Comparison of ENCODE assay signal across 1 cellular context in genomic region chr7:106660862-106661720, GRCh38.
A peak's percentile ranks its signal among the peaks of the same experiment; 100 is the strongest.
TF ChIP-seq lines count a peak whose summit lies in the region.

Gene CCDC71L (minus strand): TSS chr7:106661158. CDS start chr7:106660896, 262 bp downstream.

TF ChIP-seq in SK-N-SH treated with all-trans-retinoic acid at 6 μM for 48 hours, 23 proteins besides CTCF, POLR2A, EP300 and RAD21 (continued from another document):
- TF ChIP-seq CSRNP3 (CRISPR knock-in tag; IDR thresholded peaks at IDR 0.05): 0 out of 2 replicates have a peak, but pooled peaks have one; percentile 42
- no peak for TF ChIP-seq ZNF8 (CRISPR knock-in tag; IDR thresholded peaks at IDR 0.05)
- TF ChIP-seq ZC3H10 (CRISPR knock-in tag; IDR thresholded peaks at IDR 0.05): no peak
- peak; percentile 97 for TF ChIP-seq SNAI2 (CRISPR knock-in tag; IDR thresholded peaks at IDR 0.05)
- no peak for TF ChIP-seq RARB (CRISPR knock-in tag; IDR thresholded peaks at IDR 0.05)
- TF ChIP-seq OSR1 (CRISPR knock-in tag; IDR thresholded peaks at IDR 0.05): no peak
TF ChIP-seq in SK-N-SH treated with all-trans-retinoic acid at 6 μM for 48 hours: peak in this region for 12.
